9 cellular contexts compared by ENCODE assay signal in the genomic region with DNA sequence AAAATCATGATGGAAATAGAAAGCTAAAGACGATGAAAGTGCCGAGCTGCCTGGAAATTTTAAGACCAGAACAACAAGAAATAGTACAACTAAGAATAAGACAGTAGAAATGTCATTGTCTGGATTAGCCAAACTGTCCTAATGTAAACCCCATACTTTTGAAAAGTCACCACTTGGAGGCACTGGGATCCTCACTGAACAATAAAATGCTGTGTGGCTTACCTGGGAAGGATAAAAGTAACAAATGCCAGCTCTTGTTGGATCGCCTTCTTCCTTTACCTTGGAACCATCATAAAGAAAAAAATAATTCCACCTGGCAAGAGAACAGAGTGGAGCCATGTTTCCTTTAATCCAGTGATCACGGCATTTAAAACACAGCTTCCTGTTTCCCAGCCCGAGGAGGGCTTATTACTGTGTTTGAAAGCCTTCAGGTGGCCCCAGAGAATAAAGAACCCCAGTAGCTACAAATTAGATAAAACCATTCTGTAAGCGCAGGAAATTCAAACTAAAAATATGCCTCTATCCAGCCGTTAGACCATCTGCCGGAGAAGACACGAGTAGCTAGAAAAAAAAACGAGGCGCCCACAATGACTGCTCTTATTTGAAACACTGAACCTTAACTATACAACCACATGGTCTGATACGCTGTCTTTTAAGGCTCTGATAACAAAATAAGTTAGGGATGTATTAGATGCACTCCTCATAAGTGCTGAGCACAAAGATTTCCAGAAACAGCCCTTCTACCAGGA. TPM values are rescaled to one million over a fixed set of nuclear protein-coding genes. Genes with fewer than 3 reads are reported as not detected.
DNase-seq lines count a peak whose midpoint lies in the region; ATAC-seq, FAIRE-seq and TF ChIP-seq lines count a peak whose summit lies in the region.
"Had no signal": no experiment of that assay in that cellular context is flagged by ENCODE, and none has a peak within 500 bp of the region (broad histone marks: within the 10 kb centered on the region; RNA-seq: fewer than 3 reads in every experiment).

No MANE protein-coding gene starts in this region.

- H3F3A ChIP-seq in MM.1S (ENCODE audit: insufficient read depth, low read length), result peaks cover 9% of the 10 kb centered on the region

- SMC1A ChIA-PET in GM12878 (lab: Charles Lee; ENCODE audit: uncharacterized antibody, unreplicated experiment), result interaction anchor here (0.8 to 4.3 kb wide), 12 partner anchors 13 to 195 kb away, joined by 3 to 17 read pairs (median 4); no protein-coding TSS in a partner anchor

- BruUV-seq in GM12878 (replicated peaks; lab: Mats Ljungman, UMichigan), result no TSS peak

- H3K9me3 ChIP-seq in MM.1S (replicated peaks; ENCODE audit: insufficient read depth, low read length) (no peaks in the 10 kb centered on the region), GM12878 (replicated peaks; ENCODE audit: control insufficient read depth, insufficient read depth, low read length) (no peaks in the 10 kb centered on the region), muscle layer of duodenum (ENCODE audit: control insufficient read depth in 1 of 2, low read length in 2 of 2) (no peaks in the 10 kb centered on the region), uterus (no peaks in the 10 kb centered on the region)

- TF ChIP-seq RAD21 in GM12878 (IDR thresholded peaks at IDR 0.05; ENCODE audit: insufficient read depth, low read depth, low read length), result no peak

- POLR2A ChIA-PET in GM12878 (lab: Charles Lee), result interaction anchor here (0.5 to 1.1 kb wide), 7 partner anchors 25 to 912 kb away, joined by 3 to 8 read pairs (median 3); no protein-coding TSS in a partner anchor

- H3K9ac ChIP-seq in MM.1S (ENCODE audit: low read length) (peak overlapping the region; percentile 19; the same call in 1 of the 2 replicates), GM12878 (ENCODE audit: control insufficient read depth, insufficient read depth, low read length) (peak overlapping the region; percentile 84)

- no peaks in the 10 kb centered on the region for H4K20me1 ChIP-seq in MM.1S (ENCODE audit: insufficient read depth, low read length)
- H4K20me1 ChIP-seq in GM12878 (ENCODE audit: control insufficient read depth, insufficient read depth), result no peaks in the 10 kb centered on the region

- no peaks in the 10 kb centered on the region for H3K27me3 ChIP-seq in MM.1S (replicated peaks; ENCODE audit: insufficient read depth, low read length)
- H3K27me3 ChIP-seq in GM12878 (replicated peaks in 1 of 2; ENCODE audit: control insufficient read depth in 2 of 2, insufficient read depth in 2 of 2, low read length in 1 of 2), result no peaks in the 10 kb centered on the region
- H3K27me3 ChIP-seq in muscle layer of duodenum (ENCODE audit: low read depth, low read length), result no peaks in the 10 kb centered on the region
- no peaks in the 10 kb centered on the region for H3K27me3 ChIP-seq in uterus

- ATAC-seq in GM12878 (peak; percentile 5; the same call in 1 of the 3 replicates), GM21447 (IDR thresholded peaks at IDR 0.05; ENCODE audit: unreplicated experiment) (no peak), HG03159 (IDR thresholded peaks at IDR 0.05; ENCODE audit: unreplicated experiment) (no peak)

- H3K27ac ChIP-seq in MM.1S (ENCODE audit: low read length) (peak overlapping the region; percentile 10; the same call in 1 of the 2 replicates), GM12878 (ENCODE audit: control insufficient read depth, insufficient read depth) (peak overlapping the region; percentile 88), muscle layer of duodenum (ENCODE audit: low read length) (peak overlapping the region; percentile 1), uterus (peak overlapping the region in 1 of 2 donors; percentile 24)

- no peak for TF ChIP-seq POLR2A in GM12878 (IDR thresholded peaks at IDR 0.05; ENCODE audit: low read depth, low read length)
- TF ChIP-seq POLR2A in uterus (IDR thresholded peaks at IDR 0.05), result no peak

- H2AFZ ChIP-seq in MM.1S (ENCODE audit: low read length), result no peak overlapping the region
- H2AFZ ChIP-seq in GM12878 (ENCODE audit: control insufficient read depth, low read depth, low read length), result peak overlapping the region; percentile 80

- H3K36me3 ChIP-seq in MM.1S (replicated peaks; ENCODE audit: insufficient read depth, low read length) (no peaks in the 10 kb centered on the region), GM12878 (ENCODE audit: control insufficient read depth in 2 of 2, insufficient read depth in 2 of 2, low read length in 1 of 2) (peaks cover 0 to 3% of the 10 kb centered on the region in 2 experiments; a peak in 2 of 4 replicates), muscle layer of duodenum (ENCODE audit: control insufficient read depth in 1 of 2, insufficient read depth in 2 of 2, low read length in 2 of 2) (peaks cover 14 to 18% of the 10 kb centered on the region in 2 donors), uterus (no peaks in the 10 kb centered on the region)

- DNase-seq in DMS 273 (lab: John Stamatoyannopoulos, UW; ENCODE audit: unreplicated experiment) (peak; percentile 65), MM.1S (no peak), GM12878 (ENCODE audit: low read depth, low spot score) (no peak), NCI-H446 (lab: John Stamatoyannopoulos, UW) (no peak), uterus (no peak)
- DNase-seq: activated CD8-positive, alpha-beta memory T cell treated with anti-CD3 and anti-CD28 coated beads, Interleukin-2, amount 50 U/mL, for 4 hours had no signal

- peak; percentile 72 for FAIRE-seq in GM12878 (lab: Jason Lieb, UNC)

- 0 out of 2 replicates have a peak overlapping the region, but pooled peaks have one; percentile 9 for H3K4me3 ChIP-seq in MM.1S (ENCODE audit: low read length)
- H3K4me3 ChIP-seq in GM12878, result peak overlapping the region; percentile 97
- H3K4me3 ChIP-seq in muscle layer of duodenum (ENCODE audit: low read depth in 1 of 2, low read length in 2 of 2), result peak overlapping the region; percentile 16 to 25
- H3K4me3 ChIP-seq in uterus, result no peak overlapping the region

- no peaks in the 10 kb centered on the region for H3K9me2 ChIP-seq in MM.1S (replicated peaks; ENCODE audit: insufficient read depth, low read length)

- intact Hi-C loops in GM12878 (cut with micrococcal nuclease; ENCODE audit: unreplicated experiment) (no loop called here), uterus (cut with DNase I; ENCODE audit: low total_unique reads) (no loop called here)

- H3K4me1 ChIP-seq in MM.1S (ENCODE audit: low read length) (peaks cover 40% of the 10 kb centered on the region), GM12878 (ENCODE audit: control insufficient read depth, insufficient read depth, low read length) (peaks cover 34% of the 10 kb centered on the region), muscle layer of duodenum (ENCODE audit: control insufficient read depth in 1 of 2, insufficient read depth in 2 of 2, low read length in 2 of 2) (peaks cover 9 to 45% of the 10 kb centered on the region in 2 donors), uterus (peaks cover 14 to 19% of the 10 kb centered on the region in 2 donors)

- H3K79me2 ChIP-seq in MM.1S (ENCODE audit: low read length), result peaks cover 45% of the 10 kb centered on the region
- H3K79me2 ChIP-seq in GM12878 (ENCODE audit: control insufficient read depth, insufficient read depth, low read length), result peaks cover 51% of the 10 kb centered on the region

- in situ Hi-C loops in GM12878 (cut with MboI), result no loop called here

- CTCF ChIA-PET in GM12878 (lab: Yijun Ruan, JAX), result interaction anchor here (0.6 to 7.1 kb wide), 20 partner anchors 8 to 234 kb away, joined by 3 to 47 read pairs (median 4); partner anchors contain the start of gene TFIP11

- TF ChIP-seq CTCF in MM.1S (IDR thresholded peaks at IDR 0.05; ENCODE audit: low read length) (0 out of 2 replicates have a peak, but pooled peaks have one; percentile 11), GM12878 (IDR thresholded peaks at IDR 0.05 in 2 of 3, conservative IDR thresholded peaks at IDR 0.05 in 1 of 3; ENCODE audit: control insufficient read depth in 2 of 3, extremely low read depth in 1 of 3, insufficient read depth in 1 of 3, low read depth in 3 of 3, low read length in 3 of 3) (peak in 1 of 3 experiments; percentile 22; a peak in 2 of 6 replicates), uterus (IDR thresholded peaks at IDR 0.05) (no peak)

- RAD21 ChIA-PET in GM12878 (lab: Charles Lee; ENCODE audit: unreplicated experiment), result interaction anchor here (0.8 to 2.0 kb wide), 6 partner anchors 16 to 195 kb away, joined by 3 to 10 read pairs (median 4); no protein-coding TSS in a partner anchor

- peak overlapping the region; percentile 48 for H3K4me2 ChIP-seq in MM.1S (ENCODE audit: low read depth, low read length)
- H3K4me2 ChIP-seq in GM12878 (ENCODE audit: control insufficient read depth, insufficient read depth), result peak overlapping the region; percentile 97

- WGBS in GM12878 (ENCODE audit: insufficient coverage, insufficient replicate concordance, low lambda C conversion rate, missing lambda C conversion rate), result 13% methylated on average over 12 of the region's 12 CpGs

- TF ChIP-seq EP300 in GM12878 (IDR thresholded peaks at IDR 0.05; ENCODE audit: borderline replicate concordance in 1 of 2, control insufficient read depth in 1 of 2, low read depth in 2 of 2, low read length in 2 of 2), result no peak

RNA-seq across cellular contexts. Expression of gene HPS4, which starts 4.4 kb away (rescaled TPM):
- 182 and 200 TPM in 2 replicates for total RNA-seq in GM12878 (2013; cell fraction: nucleolus; rRNA removed)
- total RNA-seq in GM12878 (2014; rRNA removed) (36.7 and 38.5 TPM in 2 replicates), GM12878 (2014; rRNA removed; fragmentation: Illumina TruSeq; extraction: Trizol) (24.2 and 25.7 TPM in 2 replicates), GM12878 (2021) (34.2 and 35.2 TPM in 2 replicates), uterus (10 to 100 TPM; 23.5 to 65.6 (median 43.5) TPM)
- polyA plus RNA-seq in GM12878 (2011; ENCODE audit: low read depth), result 19.5 TPM
- polyA plus RNA-seq in GM12878 (2011; rRNA removed) (36.5 and 52.5 TPM in 2 replicates), GM12878 (2014; fragmentation: Illumina TruSeq; extraction: Trizol) (27.3 and 31.1 TPM in 2 replicates), GM12878 (2014; fragmentation: Nextera tagmentation; extraction: Ambion mirVana) (10 to 100 TPM; 11.7 to 12.3 TPM), GM12878 (2014; rRNA removed) (32.4 and 34.4 TPM in 2 replicates), GM12878 (2016; fragmentation: Nextera tagmentation; extraction: Ambion mirVana) (10 to 100 TPM; 28.7 to 30.5 TPM)
- polyA plus RNA-seq in GM12878 (2011; cell fraction: cytosol; rRNA removed), result 35.8 and 37.7 TPM in 2 replicates
- polyA plus RNA-seq in GM12878 (2011; cell fraction: nucleus; rRNA removed), result 119 and 130 TPM in 2 replicates
- 26.4 and 30.0 TPM in 2 replicates for polyA plus RNA-seq in GM12878 (2012)
- polyA minus RNA-seq in GM12878 (2011; rRNA and poly(A)+ RNA removed), result 40.2 and 41.4 TPM in 2 replicates
- polyA minus RNA-seq in GM12878 (2011; cell fraction: cytosol; rRNA and poly(A)+ RNA removed), result 14.2 and 15.0 TPM in 2 replicates
- polyA minus RNA-seq in GM12878 (2011; cell fraction: nucleus; rRNA and poly(A)+ RNA removed), result 43.3 and 49.2 TPM in 2 replicates

RNA-seq across cellular contexts. Expression of gene SRRD, which starts 4.5 kb away (rescaled TPM):
- 14.9 and 17.6 TPM in 2 replicates for total RNA-seq in GM12878 (2013; cell fraction: nucleolus; rRNA removed)
- total RNA-seq in GM12878 (2014; rRNA removed), result 17.2 and 17.7 TPM in 2 replicates
- 21.2 and 26.4 TPM in 2 replicates for total RNA-seq in GM12878 (2014; rRNA removed; fragmentation: Illumina TruSeq; extraction: Trizol)
- 27.5 and 32.9 TPM in 2 replicates for total RNA-seq in GM12878 (2021)
- 9.4 TPM for polyA plus RNA-seq in GM12878 (2011; ENCODE audit: low read depth)
- 50.5 and 55.9 TPM in 2 replicates for polyA plus RNA-seq in GM12878 (2011; rRNA removed)
- polyA plus RNA-seq in GM12878 (2011; cell fraction: cytosol; rRNA removed), result 20.4 and 32.3 TPM in 2 replicates
- 16.9 and 17.7 TPM in 2 replicates for polyA plus RNA-seq in GM12878 (2011; cell fraction: nucleus; rRNA removed)
- 9.4 and 18.9 TPM in 2 replicates for polyA plus RNA-seq in GM12878 (2012)
- polyA plus RNA-seq in GM12878 (2014; fragmentation: Illumina TruSeq; extraction: Trizol), result 31.5 and 41.6 TPM in 2 replicates
- polyA plus RNA-seq in GM12878 (2014; fragmentation: Nextera tagmentation; extraction: Ambion mirVana), result 10 to 100 TPM in 1 of 2 experiments, 1 to 10 TPM in 1; 4.1 to 15.4 TPM
- 22.3 and 27.4 TPM in 2 replicates for polyA plus RNA-seq in GM12878 (2014; rRNA removed)
- polyA plus RNA-seq in GM12878 (2016; fragmentation: Nextera tagmentation; extraction: Ambion mirVana), result 10 to 100 TPM; 42.9 to 50.6 TPM
- 30.7 and 36.9 TPM in 2 replicates for polyA minus RNA-seq in GM12878 (2011; rRNA and poly(A)+ RNA removed)
- 7.6 and 9.1 TPM in 2 replicates for polyA minus RNA-seq in GM12878 (2011; cell fraction: cytosol; rRNA and poly(A)+ RNA removed)
- polyA minus RNA-seq in GM12878 (2011; cell fraction: nucleus; rRNA and poly(A)+ RNA removed), result 4.8 and 7.7 TPM in 2 replicates
- 10 to 100 TPM in 2 of 4 donors, 1 to 10 TPM in 2; 5.3 to 20.1 (median 13.9) TPM for total RNA-seq in uterus

RNA-seq across cellular contexts. Expression of gene TFIP11, which starts 33.1 kb away (rescaled TPM):
- 70.0 and 73.7 TPM in 2 replicates for total RNA-seq in GM12878 (2013; cell fraction: nucleolus; rRNA removed)
- total RNA-seq in GM12878 (2014; rRNA removed), result 31.7 and 34.6 TPM in 2 replicates
- total RNA-seq in GM12878 (2014; rRNA removed; fragmentation: Illumina TruSeq; extraction: Trizol), result 28.3 and 32.2 TPM in 2 replicates
- 35.6 and 42.2 TPM in 2 replicates for total RNA-seq in GM12878 (2021)
- polyA plus RNA-seq in GM12878 (2011; ENCODE audit: low read depth), result 17.4 TPM
- 36.5 and 43.3 TPM in 2 replicates for polyA plus RNA-seq in GM12878 (2011; rRNA removed)
- polyA plus RNA-seq in GM12878 (2011; cell fraction: cytosol; rRNA removed), result 38.1 and 44.3 TPM in 2 replicates
- polyA plus RNA-seq in GM12878 (2011; cell fraction: nucleus; rRNA removed), result 70.3 and 74.9 TPM in 2 replicates
- polyA plus RNA-seq in GM12878 (2012), result 23.4 and 24.1 TPM in 2 replicates
- polyA plus RNA-seq in GM12878 (2014; fragmentation: Illumina TruSeq; extraction: Trizol), result 27.3 and 29.4 TPM in 2 replicates
- 10 to 100 TPM; 14.2 to 19.1 TPM for polyA plus RNA-seq in GM12878 (2014; fragmentation: Nextera tagmentation; extraction: Ambion mirVana)
- 23.1 and 31.6 TPM in 2 replicates for polyA plus RNA-seq in GM12878 (2014; rRNA removed)
- polyA plus RNA-seq in GM12878 (2016; fragmentation: Nextera tagmentation; extraction: Ambion mirVana), result 10 to 100 TPM; 35.9 to 40.1 TPM
- polyA minus RNA-seq in GM12878 (2011; rRNA and poly(A)+ RNA removed), result 66.5 and 75.2 TPM in 2 replicates
- polyA minus RNA-seq in GM12878 (2011; cell fraction: cytosol; rRNA and poly(A)+ RNA removed), result 12.3 and 18.2 TPM in 2 replicates
- polyA minus RNA-seq in GM12878 (2011; cell fraction: nucleus; rRNA and poly(A)+ RNA removed), result 46.3 and 59.1 TPM in 2 replicates
- 10 to 100 TPM in 3 of 4 donors, 1 to 10 TPM in 1; 6.1 to 32.5 (median 18.1) TPM for total RNA-seq in uterus

RNA-seq across cellular contexts. Expression of gene ASPHD2, which starts 50.2 kb away (rescaled TPM):
- total RNA-seq in GM12878 (2013; cell fraction: nucleolus; rRNA removed), result 8.5 and 10.4 TPM in 2 replicates
- 10.4 and 10.8 TPM in 2 replicates for total RNA-seq in GM12878 (2014; rRNA removed)
- total RNA-seq in GM12878 (2014; rRNA removed; fragmentation: Illumina TruSeq; extraction: Trizol), result 5.0 and 5.3 TPM in 2 replicates
- total RNA-seq in GM12878 (2021), result 10.6 TPM in 2 replicates
- 2.3 TPM for polyA plus RNA-seq in GM12878 (2011; ENCODE audit: low read depth)
- polyA plus RNA-seq in GM12878 (2011; rRNA removed), result 6.2 and 7.7 TPM in 2 replicates
- 7.7 and 8.5 TPM in 2 replicates for polyA plus RNA-seq in GM12878 (2011; cell fraction: cytosol; rRNA removed)
- 6.9 and 7.5 TPM in 2 replicates for polyA plus RNA-seq in GM12878 (2011; cell fraction: nucleus; rRNA removed)
- polyA plus RNA-seq in GM12878 (2012), result 3.4 and 4.4 TPM in 2 replicates
- 3.5 and 5.1 TPM in 2 replicates for polyA plus RNA-seq in GM12878 (2014; fragmentation: Illumina TruSeq; extraction: Trizol)
- 1 to 10 TPM; 1.6 to 2.3 TPM for polyA plus RNA-seq in GM12878 (2014; fragmentation: Nextera tagmentation; extraction: Ambion mirVana)
- polyA plus RNA-seq in GM12878 (2014; rRNA removed), result 9.0 TPM in 2 replicates
- polyA plus RNA-seq in GM12878 (2016; fragmentation: Nextera tagmentation; extraction: Ambion mirVana), result 1 to 10 TPM; 1.6 to 3.2 TPM
- 10.2 and 15.7 TPM in 2 replicates for polyA minus RNA-seq in GM12878 (2011; rRNA and poly(A)+ RNA removed)
- polyA minus RNA-seq in GM12878 (2011; cell fraction: cytosol; rRNA and poly(A)+ RNA removed), result 3.7 and 5.5 TPM in 2 replicates
- polyA minus RNA-seq in GM12878 (2011; cell fraction: nucleus; rRNA and poly(A)+ RNA removed), result 4.5 and 6.3 TPM in 2 replicates
- total RNA-seq in uterus, result 1 to 10 TPM in 1 of 4 donors, under 1 TPM in 1, not detected in 2; 0.83 to 1.8 TPM

Comparison
In these comparisons a context has a peak if more than half of its experiments do, and no peak if none do; other contexts are left out.
1. H3K4me3 ChIP-seq: peak in MM.1S (single experiment), GM12878 (single experiment) and muscle layer of duodenum (2 of 2); none in uterus (0 of 2).